Comparison of ENCODE assay signal across 27 cellular contexts in the genomic region with DNA sequence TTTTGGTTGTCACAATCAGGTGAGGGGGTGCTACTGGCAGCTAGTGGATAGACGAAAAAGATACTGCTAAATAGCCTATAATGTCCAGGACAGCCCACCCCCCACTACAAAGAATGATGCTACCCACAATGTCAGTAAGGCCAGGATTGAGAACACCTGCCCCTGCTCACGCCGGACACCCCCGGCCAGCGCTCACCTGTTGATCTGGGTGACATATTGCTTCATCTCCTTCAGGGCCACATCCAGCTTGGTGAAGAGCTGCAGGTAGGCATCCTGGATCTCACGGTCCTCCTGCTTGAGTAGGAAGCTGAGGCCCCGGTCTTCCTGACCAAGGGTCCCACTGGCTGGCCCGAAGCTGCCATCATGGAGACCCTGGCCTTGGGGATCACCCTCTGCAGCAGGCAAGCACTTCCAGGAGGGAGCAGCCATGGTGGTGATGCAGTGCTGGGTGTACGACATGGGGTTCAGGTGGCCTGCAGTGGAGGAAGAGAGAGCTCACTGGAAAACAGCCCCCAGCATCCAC.
"Had no signal": no experiment of that assay in that cellular context is flagged by ENCODE, and none has a peak within 500 bp of the region (broad histone marks: within the 10 kb centered on the region; RNA-seq: fewer than 3 reads in every experiment).

No MANE protein-coding gene starts in this region.

- H3K27ac ChIP-seq: colonic mucosa, esophagus muscularis mucosa, foreskin keratinocyte, gastroesophageal sphincter, heart left ventricle, hepatocyte, left lung, prostate gland, right atrium auricular region, testis, tibial artery had no signal

- DNase-seq: effector CD8-positive, alpha-beta T cell; endodermal cell; kidney; left cardiac atrium; mesendoderm; naive thymus-derived CD8-positive, alpha-beta T cell; stimulated activated CD4-positive, alpha-beta T cell treated with anti-CD3 and anti-CD28 coated beads, Interleukin-2, amount 100 ng/mL, for 24 hours; stimulated activated CD4-positive, alpha-beta T cell treated with anti-CD3 and anti-CD28 coated beads, Interleukin-4, amount 100 ng/mL, for 24 hours; stimulated activated naive CD8-positive, alpha-beta T cell treated with anti-CD3 and anti-CD28 coated beads, Interleukin-15, Interleukin-2, amounts not matched to agents 100 U/mL and 50 U/mL, for 24 hours; substantia nigra; tibial artery had no signal

- H3K4me3 ChIP-seq: colonic mucosa, esophagus muscularis mucosa, gastroesophageal sphincter, heart left ventricle, hepatocyte, left lung, prostate gland, right atrium auricular region, smooth muscle cell, testis, tibial artery had no signal

- H3K36me3 Mint-ChIP-seq: type B pancreatic cell had no signal

- H3K27me3 ChIP-seq: colonic mucosa, esophagus muscularis mucosa, gastroesophageal sphincter, heart left ventricle, hepatocyte, left lung, right atrium auricular region, testis, tibial artery had no signal

- H3K4me1 ChIP-seq: colonic mucosa, foreskin keratinocyte, gastroesophageal sphincter, left lung, prostate gland, tibial artery had no signal

- H3K4me3 Mint-ChIP-seq: dendritic cell treated with granulocyte-macrophage colony-stimulating factor and Interleukin-4, amounts not matched to agents 40 ng/mL and 50 ng/mL, for 4 days; endodermal cell; neural crest cell; stimulated activated memory B cell treated with anti-CD40 and anti-IgM and Interleukin-4, amounts not matched to agents 10 μg/mL and 1 μg/mL and 100 μg/mL, for 72 hours; type B pancreatic cell had no signal

- H3K9me3 ChIP-seq: colonic mucosa, esophagus muscularis mucosa, gastroesophageal sphincter, heart left ventricle, left lung, prostate gland, right atrium auricular region, testis, tibial artery had no signal

- H3K36me3 ChIP-seq: colonic mucosa, prostate gland had no signal

- ATAC-seq: foreskin keratinocyte; gastroesophageal sphincter; left lung; naive thymus-derived CD8-positive, alpha-beta T cell; sciatic nerve; stimulated activated memory B cell treated with anti-CD40 and anti-IgM and Interleukin-4, amounts not matched to agents 10 μg/mL and 1 μg/mL and 100 μg/mL, for 72 hours; stimulated activated naive CD8-positive, alpha-beta T cell treated with anti-CD3 and anti-CD28 coated beads, Interleukin-15, Interleukin-2, amounts not matched to agents 100 U/mL and 50 U/mL, for 24 hours had no signal

- H3K4me1 Mint-ChIP-seq: endodermal cell; naive thymus-derived CD8-positive, alpha-beta T cell; neural crest cell; stimulated activated memory B cell treated with anti-CD40 and anti-IgM and Interleukin-4, amounts not matched to agents 10 μg/mL and 1 μg/mL and 100 μg/mL, for 72 hours had no signal

- H3K9me3 Mint-ChIP-seq: dendritic cell treated with granulocyte-macrophage colony-stimulating factor and Interleukin-4, amounts not matched to agents 40 ng/mL and 50 ng/mL, for 4 days; endodermal cell; naive thymus-derived CD8-positive, alpha-beta T cell; neural crest cell; stimulated activated memory B cell treated with anti-CD40 and anti-IgM and Interleukin-4, amounts not matched to agents 10 μg/mL and 1 μg/mL and 100 μg/mL, for 72 hours; type B pancreatic cell had no signal

- H3K27ac Mint-ChIP-seq: dendritic cell treated with granulocyte-macrophage colony-stimulating factor and Interleukin-4, amounts not matched to agents 40 ng/mL and 50 ng/mL, for 4 days; endodermal cell; stimulated activated memory B cell treated with anti-CD40 and anti-IgM and Interleukin-4, amounts not matched to agents 10 μg/mL and 1 μg/mL and 100 μg/mL, for 72 hours had no signal

- H3K27me3 Mint-ChIP-seq: dendritic cell treated with granulocyte-macrophage colony-stimulating factor and Interleukin-4, amounts not matched to agents 40 ng/mL and 50 ng/mL, for 4 days; naive thymus-derived CD8-positive, alpha-beta T cell; stimulated activated memory B cell treated with anti-CD40 and anti-IgM and Interleukin-4, amounts not matched to agents 10 μg/mL and 1 μg/mL and 100 μg/mL, for 72 hours had no signal
